ENCODE assay signal across 15 cellular contexts in genomic region chr1:213375002-213375401, GRCh38.
"Had no signal": no experiment of that assay in that cellular context is flagged by ENCODE, and none has a peak within 500 bp of the region (broad histone marks: within the 10 kb centered on the region; RNA-seq: fewer than 3 reads in every experiment).

No MANE protein-coding gene starts in this region.

- H3K4me1 ChIP-seq: adrenal gland, esophagus squamous epithelium had no signal

- H3K27ac Mint-ChIP-seq: activated CD8-positive, alpha-beta T cell treated with anti-CD3 and anti-CD28 coated beads for 36 hours; activated naive CD8-positive, alpha-beta T cell; activated naive CD8-positive, alpha-beta T cell treated with anti-CD3 and anti-CD28 coated beads, Interleukin-2, amount 50 U/mL, for 24 hours; activated T-helper 17 cell treated with anti-CD3 and anti-CD28 coated beads, Interleukin-2, amount 50 U/mL, for 72 hours; effector memory CD8-positive, alpha-beta T cell; WTC11 had no signal

- H3K27me3 Mint-ChIP-seq: activated naive CD8-positive, alpha-beta T cell treated with anti-CD3 and anti-CD28 coated beads, Interleukin-2, amount 50 U/mL, for 24 hours had no signal

- H3K36me3 ChIP-seq: adrenal gland, esophagus squamous epithelium had no signal

- H3K4me3 ChIP-seq: adrenal gland, body of pancreas, esophagus squamous epithelium had no signal

- H3K27me3 ChIP-seq: adrenal gland, body of pancreas, esophagus squamous epithelium had no signal

- H3K9me3 Mint-ChIP-seq: activated CD8-positive, alpha-beta T cell treated with anti-CD3 and anti-CD28 coated beads for 36 hours; activated naive CD8-positive, alpha-beta T cell treated with anti-CD3 and anti-CD28 coated beads, Interleukin-2, amount 50 U/mL, for 24 hours; activated T-cell treated with anti-CD3 and anti-CD28 coated beads, Interleukin-2, amount 50 U/mL, for 4 hours; activated T-helper 17 cell treated with anti-CD3 and anti-CD28 coated beads, Interleukin-2, amount 50 U/mL, for 72 hours; effector memory CD8-positive, alpha-beta T cell had no signal

- H3K4me1 Mint-ChIP-seq: activated naive CD8-positive, alpha-beta T cell treated with anti-CD3 and anti-CD28 coated beads, Interleukin-2, amount 50 U/mL, for 24 hours had no signal

- FAIRE-seq: colon, endothelial cell of umbilical vein had no signal

- DNase-seq: cortex of kidney, esophagus squamous epithelium had no signal

- H3K27ac ChIP-seq: adrenal gland, body of pancreas, epithelial cell of prostate, esophagus squamous epithelium, VCaP had no signal

- H3K4me3 Mint-ChIP-seq: activated CD8-positive, alpha-beta T cell treated with anti-CD3 and anti-CD28 coated beads for 36 hours; activated naive CD8-positive, alpha-beta T cell; activated naive CD8-positive, alpha-beta T cell treated with anti-CD3 and anti-CD28 coated beads, Interleukin-2, amount 50 U/mL, for 24 hours; activated T-cell treated with anti-CD3 and anti-CD28 coated beads, Interleukin-2, amount 50 U/mL, for 4 hours; activated T-helper 17 cell treated with anti-CD3 and anti-CD28 coated beads, Interleukin-2, amount 50 U/mL, for 72 hours; effector memory CD8-positive, alpha-beta T cell; WTC11 had no signal

- H3K36me3 Mint-ChIP-seq: activated naive CD8-positive, alpha-beta T cell; WTC11 had no signal

- H3K9me3 ChIP-seq: adrenal gland, body of pancreas, esophagus squamous epithelium had no signal
